ENCODE assay signal across 1 cellular context in genomic region chr2:47256416-47257087, GRCh38.
TF ChIP-seq lines count a peak whose summit lies in the region.

No MANE protein-coding gene starts in this region.

TF ChIP-seq in WTC11, 78 proteins besides CTCF, POLR2A, EP300 and RAD21 (continued from another document):
- no peak for TF ChIP-seq ZSCAN18 (CRISPR knock-in tag; IDR thresholded peaks at IDR 0.05)
- no peak for TF ChIP-seq ERG (CRISPR knock-in tag; IDR thresholded peaks at IDR 0.05)
- no peak for TF ChIP-seq OVOL2 (CRISPR knock-in tag; IDR thresholded peaks at IDR 0.05; ENCODE audit: borderline replicate concordance)
- TF ChIP-seq USF2 (CRISPR knock-in tag; IDR thresholded peaks at IDR 0.05): no peak
- TF ChIP-seq ZNF317 (CRISPR knock-in tag; IDR thresholded peaks at IDR 0.05; ENCODE audit: borderline replicate concordance, low read depth): no peak
- TF ChIP-seq KAT7 (CRISPR knock-in tag; IDR thresholded peaks at IDR 0.05; ENCODE audit: borderline replicate concordance): no peak
- TF ChIP-seq GABPB1 (CRISPR knock-in tag; IDR thresholded peaks at IDR 0.05): no peak
- TF ChIP-seq PRRX2 (CRISPR knock-in tag; IDR thresholded peaks at IDR 0.05): no peak
- TF ChIP-seq ATF2 (CRISPR knock-in tag; IDR thresholded peaks at IDR 0.05; ENCODE audit: borderline replicate concordance, low read depth): no peak
- TF ChIP-seq JUN (CRISPR knock-in tag; IDR thresholded peaks at IDR 0.05): no peak
